9 cellular contexts compared by ENCODE assay signal in the genomic region with DNA sequence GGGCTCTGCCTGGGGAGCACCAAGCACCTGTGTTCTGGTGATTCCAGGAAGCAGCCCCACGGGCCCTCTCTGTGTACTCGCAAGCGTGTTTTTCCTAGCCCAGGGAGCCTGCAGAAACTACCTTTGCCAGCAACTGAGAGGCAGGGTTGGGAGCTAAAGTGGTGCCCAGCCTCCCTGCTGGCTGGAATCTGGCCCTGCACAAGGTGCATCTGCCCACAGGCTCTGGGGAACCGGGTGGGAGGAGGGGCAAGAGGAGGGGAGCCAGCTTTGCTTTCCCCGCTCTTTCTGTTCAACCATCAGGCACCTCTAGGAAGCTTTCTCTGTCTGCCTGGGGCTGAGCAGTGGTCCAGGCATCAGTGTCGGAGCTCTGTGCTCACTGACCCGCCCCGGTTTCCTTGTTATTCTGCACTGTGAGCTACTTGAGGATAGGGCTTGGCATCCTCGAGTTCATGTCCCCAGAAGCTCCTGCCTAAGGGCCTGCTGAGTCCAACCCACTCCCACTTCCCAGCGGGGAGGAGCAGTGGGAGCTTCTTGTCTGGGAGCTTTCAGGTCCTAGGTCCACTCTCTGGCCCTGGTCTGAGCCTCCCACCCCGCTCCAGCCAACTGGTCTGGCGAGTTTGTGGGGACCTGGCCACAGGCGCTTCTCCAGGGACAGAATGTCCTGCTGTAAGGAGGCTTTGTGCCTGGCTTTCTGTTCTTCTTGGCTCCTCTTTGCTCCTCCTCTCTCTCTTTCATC. TPM values are rescaled to one million over a fixed set of nuclear protein-coding genes. Genes with fewer than 3 reads are reported as not detected.
DNase-seq lines count a peak whose midpoint lies in the region; ATAC-seq and TF ChIP-seq lines count a peak whose summit lies in the region.
"Had no signal": no experiment of that assay in that cellular context is flagged by ENCODE, and none has a peak within 500 bp of the region (broad histone marks: within the 10 kb centered on the region; RNA-seq: fewer than 3 reads in every experiment).

No MANE protein-coding gene starts in this region.

- H3K4me3 ChIP-seq in adipocyte (ENCODE audit: low read length) (peak overlapping the region; percentile 35), iPS-20b (ENCODE audit: low read length) (no peak overlapping the region), stomach (peak overlapping the region in 2 of 4 donors; percentile 2 to 11)

- H3K9me3 ChIP-seq in adipocyte (ENCODE audit: control insufficient read depth, low read length) (no peaks in the 10 kb centered on the region), iPS-20b (ENCODE audit: insufficient read depth, low read depth, low read length) (no peaks in the 10 kb centered on the region), stomach (no peaks in the 10 kb centered on the region)

- H3K9ac ChIP-seq in adipocyte (ENCODE audit: low read length) = peak overlapping the region; percentile 78
- peak overlapping the region; percentile 7; the same call in 1 of the 2 replicates for H3K9ac ChIP-seq in iPS-20b (ENCODE audit: low read depth, low read length)

- whole genome bisulfite sequencing in stomach, 5 donors = 48 to 51% (median 49%) methylated on average over 11 to 13 of the region's 13 CpGs

- H3K36me3 ChIP-seq in adipocyte (ENCODE audit: control insufficient read depth, insufficient read depth, low read length, severe bottlenecking) (no peaks in the 10 kb centered on the region), iPS-20b (ENCODE audit: insufficient read depth, low read depth, low read length) (no peaks in the 10 kb centered on the region), stomach (no peaks in the 10 kb centered on the region)

- TF ChIP-seq POLR2A in stomach (IDR thresholded peaks at IDR 0.05) = no peak

- H3K27ac ChIP-seq in iPS-20b (ENCODE audit: low read length) = no peak overlapping the region
- H3K27ac ChIP-seq in stomach = peak overlapping the region; percentile 2 to 88 (median 86)

- no peak for TF ChIP-seq CTCF in stomach (IDR thresholded peaks at IDR 0.05)

- ATAC-seq in GM18867 (IDR thresholded peaks at IDR 0.05; ENCODE audit: unreplicated experiment) (no peak), GM19023 (IDR thresholded peaks at IDR 0.05; ENCODE audit: unreplicated experiment) (no peak)

- H3K27me3 ChIP-seq in adipocyte (replicated peaks; ENCODE audit: control insufficient read depth, insufficient read depth, low read length) (no peaks in the 10 kb centered on the region), iPS-20b (ENCODE audit: insufficient read depth, low read length) (no peaks in the 10 kb centered on the region), stomach (no peaks in the 10 kb centered on the region)

- H3K4me1 ChIP-seq in adipocyte (ENCODE audit: control insufficient read depth, insufficient read depth, low read length) (peaks cover 18% of the 10 kb centered on the region), iPS-20b (ENCODE audit: insufficient read depth, low read length) (peaks cover 23% of the 10 kb centered on the region; the same call in 1 of the 2 replicates), stomach (peaks cover 58 to 70% (median 66%) of the 10 kb centered on the region in 4 donors)

- DNase-seq in NCI-H1417 (lab: John Stamatoyannopoulos, UW) (peak; percentile 48 to 76 (median 68)), NCI-H1417 treated with DMSO at 0.1 percent for 48 hours (lab: John Stamatoyannopoulos, UW) (no peak), adipocyte (ENCODE audit: low read depth) (no peak), stomach (peak; percentile 81), NCI-H1048 (lab: John Stamatoyannopoulos, UW) (no peak)

- intact Hi-C loops in stomach (cut with DNase I; ENCODE audit: low total_unique reads) = no loop called here

- peak; percentile 31 for TF ChIP-seq EP300 in stomach (IDR thresholded peaks at IDR 0.05)

RNA-seq across cellular contexts. Expression of gene DAGLA, which starts 14.9 kb away (rescaled TPM):
- total RNA-seq in stomach = 10 to 100 TPM in 1 of 5 donors, 1 to 10 TPM in 2, under 1 TPM in 2; under 0.01 to 27.2 (median 1.3) TPM
- 1 to 10 TPM in 1 of 3 donors, under 1 TPM in 2; 0.15 to 3.2 (median 0.75) TPM for polyA plus RNA-seq in stomach
- total RNA-seq: B cell had no signal

RNA-seq across cellular contexts. Expression of gene MYRF, which starts 57.3 kb away (rescaled TPM):
- 100 to 1,000 TPM in 3 of 5 donors, 10 to 100 TPM in 1, 1 to 10 TPM in 1; 6.4 to 527 (median 240) TPM for total RNA-seq in stomach
- 10 to 100 TPM; 19.0 to 45.9 (median 20.5) TPM for polyA plus RNA-seq in stomach

Comparison
In these comparisons a context has a peak if more than half of its experiments do, and no peak if none do; other contexts are left out.
1. DNase-seq: peak in NCI-H1417 (3 of 3) and stomach (single experiment); none in NCI-H1417 treated with DMSO at 0.1 percent for 48 hours (single experiment), adipocyte (single experiment) and NCI-H1048 (single experiment).